In genomic region chr4:169010125-169011023, GRCh38 we compare ENCODE assay signal across 8 cellular contexts. TPM values are rescaled to one million over a fixed set of nuclear protein-coding genes. Genes with fewer than 3 reads are reported as not detected.
DNase-seq lines count a peak whose midpoint lies in the region; ATAC-seq and TF ChIP-seq lines count a peak whose summit lies in the region.

Gene CBR4 (minus strand): TSS chr4:169010255. CDS start chr4:169010089, 166 bp downstream.

- WGBS in adipose tissue, 3 donors: 0 to 1% (median 1%) methylated on average over 54 of the region's 54 CpGs
- WGBS in upper lobe of left lung, 2 donors: 1% methylated on average over 43 to 46 of the region's 54 CpGs

- peak within 1 kb of the TSS; percentile 59 to 69 (median 66) for H3K4me3 ChIP-seq in upper lobe of left lung

- H3K36me3 ChIP-seq in upper lobe of left lung: peaks cover 0 to 3% (median 0%) of the 10 kb centered on the region in 4 donors

- TF ChIP-seq CTCF in GM12873 (IDR thresholded peaks at IDR 0.05; ENCODE audit: insufficient read depth, low read depth, low read length, missing control alignments) (peak; percentile 42), upper lobe of left lung (IDR thresholded peaks at IDR 0.05) (peak; percentile 18 to 62 (median 46))

- DNase-seq in NCI-H1417 treated with DMSO at 0.1 percent for 48 hours (lab: John Stamatoyannopoulos, UW) (peak; percentile 94), T follicular helper cell (ENCODE audit: low read depth) (peak; percentile 94), cardiac septum (ENCODE audit: low spot score) (peak; percentile 99), pons (ENCODE audit: low spot score) (peak; percentile 99), upper lobe of left lung (peak; percentile 97 to 99)

- H3K9me3 ChIP-seq in upper lobe of left lung: no peaks in the 10 kb centered on the region

- no peaks in the 10 kb centered on the region for H3K27me3 ChIP-seq in upper lobe of left lung

- H3K27ac ChIP-seq in adipose tissue (ENCODE audit: low read depth, low read length) (peak within 1 kb of the TSS; percentile 78), upper lobe of left lung (peak within 1 kb of the TSS; percentile 88 to 96 (median 90))

- ATAC-seq in HG02763 (IDR thresholded peaks at IDR 0.05; ENCODE audit: unreplicated experiment): peak; percentile 98
- ATAC-seq in upper lobe of left lung (ENCODE audit: low FRiP score in 2 of 2): peak; percentile 99 to 100

- peak in 3 of 4 donors; percentile 3 to 93 (median 85) for TF ChIP-seq POLR2A in upper lobe of left lung (IDR thresholded peaks at IDR 0.05)

- peaks cover 12 to 27% (median 19%) of the 10 kb centered on the region in 4 donors for H3K4me1 ChIP-seq in upper lobe of left lung

- peak in 1 of 4 donors; percentile 51 for TF ChIP-seq EP300 in upper lobe of left lung (IDR thresholded peaks at IDR 0.05)

- intact Hi-C loops in cardiac septum (cut with DNase I): loop anchor here (5.0 kb wide), 2 partner anchors 88 to 262 kb away; partner anchors contain the start of gene SH3RF1

RNA-seq across cellular contexts. Expression of gene CBR4, which starts in this region (rescaled TPM):
- 1 to 10 TPM; 4.6 to 8.5 (median 5.4) TPM for polyA plus RNA-seq in adipose tissue
- total RNA-seq in cardiac septum (21.3 TPM), upper lobe of left lung (10 to 100 TPM; 10.0 to 32.0 (median 15.9) TPM)

Comparison
In these comparisons a context has a peak if more than half of its experiments do, and no peak if none do; other contexts are left out.
1. Peak in every context shown above with its lines: DNase-seq, ATAC-seq, H3K4me3 ChIP-seq and H3K27ac ChIP-seq.